ENCODE assay signal across 7 cellular contexts in the genomic region with DNA sequence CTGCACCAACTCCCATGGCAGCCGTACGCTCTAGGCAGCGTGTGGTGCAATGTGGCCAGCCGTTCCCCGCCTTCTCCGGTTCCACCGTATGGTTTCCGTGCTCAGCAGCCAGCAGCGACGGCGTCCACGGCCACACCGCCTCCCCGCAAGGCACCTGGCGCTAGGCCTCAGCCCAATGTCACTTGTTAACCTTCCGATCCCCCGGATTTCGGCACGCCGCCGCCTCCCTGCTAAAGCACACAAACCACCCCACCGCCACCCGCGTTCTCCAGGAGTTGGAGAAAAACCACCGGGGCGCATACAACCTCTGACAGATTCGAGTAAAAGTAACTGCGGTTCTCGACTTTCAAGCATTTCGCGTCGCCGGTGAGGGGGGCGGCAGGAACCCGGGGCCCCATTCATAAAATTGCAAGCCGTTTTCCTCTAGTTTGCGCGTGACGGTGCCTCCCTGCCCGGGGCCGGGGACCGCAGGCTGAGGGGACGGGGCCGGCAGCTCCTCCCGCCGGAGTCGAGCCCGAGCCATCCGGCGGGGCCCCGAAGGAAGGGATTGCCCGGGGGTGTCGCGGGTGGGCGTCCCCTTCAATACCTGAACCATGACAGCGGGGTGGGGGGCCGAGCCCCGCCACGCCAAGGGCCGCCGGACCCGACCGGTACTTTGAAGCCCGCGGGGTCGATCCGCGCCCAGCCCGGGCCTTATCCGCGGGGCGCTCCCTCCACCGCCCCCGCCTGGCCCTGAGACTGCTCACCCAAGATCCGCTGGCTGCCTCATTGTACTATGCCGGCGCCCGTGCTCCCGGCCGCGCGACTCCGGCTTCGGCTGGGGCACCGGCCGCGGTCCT. TPM values are rescaled to one million over a fixed set of nuclear protein-coding genes. Genes with fewer than 3 reads are reported as not detected.
DNase-seq lines count a peak whose midpoint lies in the region; ATAC-seq and TF ChIP-seq lines count a peak whose summit lies in the region.

A gene with protein sequence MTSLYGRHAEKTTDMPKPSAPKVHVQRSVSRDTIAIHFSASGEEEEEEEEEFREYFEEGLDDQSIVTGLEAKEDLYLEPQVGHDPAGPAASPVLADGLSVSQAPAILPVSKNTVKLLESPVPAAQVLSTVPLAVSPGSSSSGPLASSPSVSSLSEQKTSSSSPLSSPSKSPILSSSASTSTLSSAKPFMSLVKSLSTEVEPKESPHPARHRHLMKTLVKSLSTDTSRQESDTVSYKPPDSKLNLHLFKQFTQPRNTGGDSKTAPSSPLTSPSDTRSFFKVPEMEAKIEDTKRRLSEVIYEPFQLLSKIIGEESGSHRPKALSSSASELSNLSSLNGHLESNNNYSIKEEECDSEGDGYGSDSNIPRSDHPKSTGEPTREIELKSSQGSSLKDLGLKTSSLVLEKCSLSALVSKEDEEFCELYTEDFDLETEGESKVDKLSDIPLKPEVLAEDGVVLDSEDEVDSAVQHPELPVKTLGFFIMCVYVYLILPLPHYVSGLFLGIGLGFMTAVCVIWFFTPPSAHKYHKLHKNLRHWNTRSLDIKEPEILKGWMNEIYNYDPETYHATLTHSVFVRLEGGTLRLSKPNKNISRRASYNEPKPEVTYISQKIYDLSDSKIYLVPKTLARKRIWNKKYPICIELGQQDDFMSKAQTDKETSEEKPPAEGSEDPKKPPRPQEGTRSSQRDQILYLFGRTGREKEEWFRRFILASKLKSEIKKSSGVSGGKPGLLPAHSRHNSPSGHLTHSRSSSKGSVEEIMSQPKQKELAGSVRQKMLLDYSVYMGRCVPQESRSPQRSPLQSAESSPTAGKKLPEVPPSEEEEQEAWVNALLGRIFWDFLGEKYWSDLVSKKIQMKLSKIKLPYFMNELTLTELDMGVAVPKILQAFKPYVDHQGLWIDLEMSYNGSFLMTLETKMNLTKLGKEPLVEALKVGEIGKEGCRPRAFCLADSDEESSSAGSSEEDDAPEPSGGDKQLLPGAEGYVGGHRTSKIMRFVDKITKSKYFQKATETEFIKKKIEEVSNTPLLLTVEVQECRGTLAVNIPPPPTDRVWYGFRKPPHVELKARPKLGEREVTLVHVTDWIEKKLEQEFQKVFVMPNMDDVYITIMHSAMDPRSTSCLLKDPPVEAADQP (minus strand): TSS at position 839 of the 839 bp plus-strand sequence. CDS start 49,043 bp downstream, outside the sequence.

- H3K4me1 ChIP-seq in endodermal cell (ENCODE audit: control insufficient read depth, insufficient read depth, low read length): peaks cover 2% of the 10 kb centered on the region
- peaks cover 11% of the 10 kb centered on the region for H3K4me1 ChIP-seq in mucosa of stomach (ENCODE audit: control insufficient read depth, insufficient read depth, low read length)

- ATAC-seq in GM18508 (IDR thresholded peaks at IDR 0.05; ENCODE audit: insufficient read depth, unreplicated experiment) (peak; percentile 31), HG02571 (IDR thresholded peaks at IDR 0.05; ENCODE audit: unreplicated experiment) (peak; percentile 24)
- peak; percentile 40 for ATAC-seq in activated CD8-positive, alpha-beta memory T cell treated with anti-CD3 and anti-CD28 coated beads, Interleukin-2, amount 10 ng/mL, durations not matched to agents 7 days and 5 days

- TF ChIP-seq CTCF in endodermal cell (conservative IDR thresholded peaks at IDR 0.05): no peak

- H3K4me3 ChIP-seq in endodermal cell (ENCODE audit: low read length): peak within 1 kb of the TSS; percentile 93
- peak within 1 kb of the TSS; percentile 83 for H3K4me3 ChIP-seq in mucosa of stomach (ENCODE audit: low read length)

- 0 to 1% methylated on average over 22 to 87 of the region's 87 CpGs for WGBS in endodermal cell (ENCODE audit: insufficient coverage in 1 of 2, insufficient read length in 1 of 2), 2 experiments

- H3K36me3 ChIP-seq in endodermal cell (ENCODE audit: control insufficient read depth, insufficient read depth, low read length): no peaks in the 10 kb centered on the region
- H3K36me3 ChIP-seq in mucosa of stomach (ENCODE audit: control insufficient read depth, insufficient read depth, low read length): no peaks in the 10 kb centered on the region

- CTCF ChIA-PET in activated CD8-positive, alpha-beta memory T cell treated with anti-CD3 and anti-CD28 coated beads, Interleukin-2, amount 10 ng/mL, durations not matched to agents 7 days and 5 days (lab: Charles Lee): interaction anchor here (1.0 to 1.8 kb wide), 7 partner anchors 20 to 237 kb away, joined by 3 to 6 read pairs (median 3); no protein-coding TSS in a partner anchor

- peak within 1 kb of the TSS; percentile 6 for H3K27ac ChIP-seq in endodermal cell (ENCODE audit: low read depth, low read length)

- H3K9me3 ChIP-seq in endodermal cell (ENCODE audit: control insufficient read depth, low read length) (no peaks in the 10 kb centered on the region), mucosa of stomach (ENCODE audit: control insufficient read depth, low read length) (no peaks in the 10 kb centered on the region)

- no peaks in the 10 kb centered on the region for H3K36me3 Mint-ChIP-seq in activated CD8-positive, alpha-beta memory T cell treated with anti-CD3 and anti-CD28 coated beads, Interleukin-2, amount 10 ng/mL, durations not matched to agents 7 days and 5 days
- H3K36me3 Mint-ChIP-seq in endodermal cell (ENCODE audit: low read depth): no peaks in the 10 kb centered on the region

- DNase-seq in NCI-H2171 (lab: John Stamatoyannopoulos, UW) (peak; percentile 18), endodermal cell (peak; percentile 78)
- DNase-seq in activated CD8-positive, alpha-beta memory T cell treated with anti-CD3 and anti-CD28 coated beads, Interleukin-2, amount 10 ng/mL, durations not matched to agents 7 days and 5 days: peak; percentile 78
- peak; percentile 18 for DNase-seq in stimulated activated CD8-positive, alpha-beta memory T cell treated with anti-CD3 and anti-CD28 coated beads, Interleukin-7, amount 100 ng/mL, for 24 hours (ENCODE audit: low read depth)

- peak within 1 kb of the TSS; percentile 88 for H3K27ac Mint-ChIP-seq in activated CD8-positive, alpha-beta memory T cell treated with anti-CD3 and anti-CD28 coated beads, Interleukin-2, amount 10 ng/mL, durations not matched to agents 7 days and 5 days
- H3K27ac Mint-ChIP-seq in endodermal cell: peak within 1 kb of the TSS; percentile 93

- H3K9ac ChIP-seq in endodermal cell (ENCODE audit: extremely low read depth, low read length, poor library complexity, severe bottlenecking): peak within 1 kb of the TSS; percentile 72
- H3K9ac ChIP-seq in mucosa of stomach (ENCODE audit: low read length): peak within 1 kb of the TSS; percentile 79

- peak within 1 kb of the TSS; percentile 80 for H3K4me3 Mint-ChIP-seq in activated CD8-positive, alpha-beta memory T cell treated with anti-CD3 and anti-CD28 coated beads, Interleukin-2, amount 10 ng/mL, durations not matched to agents 7 days and 5 days
- peak within 1 kb of the TSS; percentile 88 for H3K4me3 Mint-ChIP-seq in endodermal cell

- peaks cover 30% of the 10 kb centered on the region for H3K4me1 Mint-ChIP-seq in activated CD8-positive, alpha-beta memory T cell treated with anti-CD3 and anti-CD28 coated beads, Interleukin-2, amount 10 ng/mL, durations not matched to agents 7 days and 5 days
- peaks cover 23% of the 10 kb centered on the region for H3K4me1 Mint-ChIP-seq in endodermal cell

- H3K27me3 Mint-ChIP-seq in activated CD8-positive, alpha-beta memory T cell treated with anti-CD3 and anti-CD28 coated beads, Interleukin-2, amount 10 ng/mL, durations not matched to agents 7 days and 5 days: peaks cover 18% of the 10 kb centered on the region
- peaks cover 49% of the 10 kb centered on the region for H3K27me3 Mint-ChIP-seq in endodermal cell (ENCODE audit: insufficient read depth)

- H3K9me3 Mint-ChIP-seq in activated CD8-positive, alpha-beta memory T cell treated with anti-CD3 and anti-CD28 coated beads, Interleukin-2, amount 10 ng/mL, durations not matched to agents 7 days and 5 days (ENCODE audit: low read depth): no peaks in the 10 kb centered on the region
- H3K9me3 Mint-ChIP-seq in endodermal cell: no peaks in the 10 kb centered on the region

- H3K27me3 ChIP-seq in endodermal cell (ENCODE audit: control insufficient read depth, insufficient read depth, low read length, poor library complexity, severe bottlenecking) (peaks cover 38% of the 10 kb centered on the region), mucosa of stomach (ENCODE audit: control insufficient read depth, insufficient read depth, low read length) (peaks cover 5% of the 10 kb centered on the region)

RNA-seq across cellular contexts. Expression of the gene that starts here (rescaled TPM):
- 10 to 100 TPM; 14.8 to 17.6 TPM for total RNA-seq in activated CD8-positive, alpha-beta memory T cell treated with anti-CD3 and anti-CD28 coated beads, Interleukin-2, amount 10 ng/mL, durations not matched to agents 7 days and 5 days
- total RNA-seq in endodermal cell: 10 to 100 TPM; 11.6 to 13.1 TPM
- polyA plus RNA-seq in endodermal cell (2013, experiment 1 of 2): 11.5 TPM
- 9.5 TPM for polyA plus RNA-seq in endodermal cell (2013, experiment 2 of 2)

Comparison
In these comparisons a context has a peak if more than half of its experiments do, and no peak if none do; other contexts are left out.
1. Peak in every context shown above with its lines: DNase-seq, ATAC-seq, H3K4me3 ChIP-seq and H3K27ac ChIP-seq.
2. DNase-seq: peak in every context shown above with its lines; median percentile 78 in activated CD8-positive, alpha-beta memory T cell treated with anti-CD3 and anti-CD28 coated beads, Interleukin-2, amount 10 ng/mL, durations not matched to agents 7 days and 5 days; 78 in endodermal cell; 18 in NCI-H2171; 18 in stimulated activated CD8-positive, alpha-beta memory T cell treated with anti-CD3 and anti-CD28 coated beads, Interleukin-7, amount 100 ng/mL, for 24 hours.